In the genomic region with DNA sequence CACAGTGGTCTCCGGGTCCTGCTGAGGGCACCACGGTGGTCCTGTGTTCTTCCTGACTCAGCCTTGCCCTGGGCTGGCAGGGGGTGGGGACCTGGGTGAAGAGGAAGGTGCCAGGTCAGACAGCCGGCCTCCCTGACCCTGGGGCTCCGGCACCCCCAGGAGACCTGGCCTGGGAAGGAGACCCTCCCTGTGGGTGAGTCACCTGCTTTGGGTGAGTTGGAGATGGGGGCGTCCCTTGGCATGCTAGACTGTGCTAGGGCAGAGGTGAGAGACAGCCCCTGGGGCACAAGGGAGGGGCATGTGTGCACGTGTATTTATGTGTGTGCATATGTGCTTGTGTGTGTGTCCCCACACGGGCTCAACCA, we compare ENCODE assay signal across 11 cellular contexts. TPM values are rescaled to one million over a fixed set of nuclear protein-coding genes. Genes with fewer than 3 reads are reported as not detected.
A peak's percentile ranks its signal among the peaks of the same experiment; 100 is the strongest.
DNase-seq lines count a peak whose midpoint lies in the region; ATAC-seq and TF ChIP-seq lines count a peak whose summit lies in the region.
"Had no signal": no experiment of that assay in that cellular context is flagged by ENCODE, and none has a peak within 500 bp of the region (broad histone marks: within the 10 kb centered on the region; RNA-seq: fewer than 3 reads in every experiment).

No MANE protein-coding gene starts in this region.

- no peaks in the 10 kb centered on the region for H3K9me3 Mint-ChIP-seq in MCF 10A (ENCODE audit: unreplicated experiment)
- H3K9me3 Mint-ChIP-seq in activated naive CD4-positive, alpha-beta T cell treated with anti-CD3 and anti-CD28 coated beads, Interleukin-2, amount 50 U/mL, for 24 hours: no peaks in the 10 kb centered on the region

- H3K27ac Mint-ChIP-seq in MCF 10A (ENCODE audit: low read depth, unreplicated experiment): peak overlapping the region; percentile 81
- H3K27ac Mint-ChIP-seq in activated naive CD4-positive, alpha-beta T cell treated with anti-CD3 and anti-CD28 coated beads, Interleukin-2, amount 50 U/mL, for 24 hours: peak overlapping the region; percentile 95

- peak overlapping the region in 1 of 3 donors; percentile 49 for H3K4me3 ChIP-seq in breast epithelium
- H3K4me3 ChIP-seq in uterus: no peak overlapping the region
- no peak overlapping the region for H3K4me3 ChIP-seq in testis

- intact Hi-C loops in MCF 10A (cut with micrococcal nuclease): no loop called here
- intact Hi-C loops in breast epithelium (cut with DNase I; ENCODE audit: low total_unique reads): loop anchor here (5.0 kb wide), 1 partner anchor 871 kb away; no protein-coding TSS in a partner anchor
- intact Hi-C loops in uterus (cut with DNase I; ENCODE audit: low total_unique reads): no loop called here
- intact Hi-C loops in testis (cut with DNase I; ENCODE audit: low total_unique reads): loop anchor here (10.0 kb wide), 1 partner anchor 59 kb away; no protein-coding TSS in a partner anchor

- H3K27ac ChIP-seq in breast epithelium (peak overlapping the region in 1 of 2 donors; percentile 80), uterus (peak overlapping the region; percentile 22 to 23), testis (no peak overlapping the region)
- H3K27ac ChIP-seq: epithelial cell of prostate had no signal

- H3K27me3 ChIP-seq in breast epithelium (no peaks in the 10 kb centered on the region), uterus (no peaks in the 10 kb centered on the region), testis (no peaks in the 10 kb centered on the region)
- H3K27me3 ChIP-seq: BE2C had no signal

- TF ChIP-seq CTCF in MCF 10A (IDR thresholded peaks at IDR 0.05; ENCODE audit: unreplicated experiment): no peak
- no peak for TF ChIP-seq CTCF in breast epithelium (IDR thresholded peaks at IDR 0.05)
- no peak for TF ChIP-seq CTCF in omental fat pad (IDR thresholded peaks at IDR 0.05)
- no peak for TF ChIP-seq CTCF in uterus (IDR thresholded peaks at IDR 0.05)
- no peak for TF ChIP-seq CTCF in testis (IDR thresholded peaks at IDR 0.05)

- DNase-seq in MCF 10A (ENCODE audit: unreplicated experiment) (peak; percentile 77), breast epithelium (ENCODE audit: low spot score in 2 of 2) (no peak), omental fat pad (ENCODE audit: low spot score) (no peak), uterus (no peak), cortex of kidney (lab: John Stamatoyannopoulos, UW) (no peak), testis (no peak)
- DNase-seq: BE2C had no signal

- peaks cover 47% of the 10 kb centered on the region for H3K4me1 Mint-ChIP-seq in MCF 10A (ENCODE audit: insufficient read depth, unreplicated experiment)
- peaks cover 29% of the 10 kb centered on the region for H3K4me1 Mint-ChIP-seq in activated naive CD4-positive, alpha-beta T cell treated with anti-CD3 and anti-CD28 coated beads, Interleukin-2, amount 50 U/mL, for 24 hours

- no peaks in the 10 kb centered on the region for H3K36me3 ChIP-seq in breast epithelium
- no peaks in the 10 kb centered on the region for H3K36me3 ChIP-seq in uterus
- H3K36me3 ChIP-seq in testis (ENCODE audit: low read depth, missing control alignments): no peaks in the 10 kb centered on the region
- H3K36me3 ChIP-seq: BE2C had no signal

- H3K9me3 ChIP-seq in breast epithelium (no peaks in the 10 kb centered on the region), uterus (no peaks in the 10 kb centered on the region), testis (no peaks in the 10 kb centered on the region)
- H3K9me3 ChIP-seq: BE2C had no signal

- H3K27me3 Mint-ChIP-seq in MCF 10A (ENCODE audit: insufficient read depth, unreplicated experiment): no peaks in the 10 kb centered on the region
- H3K27me3 Mint-ChIP-seq in activated naive CD4-positive, alpha-beta T cell treated with anti-CD3 and anti-CD28 coated beads, Interleukin-2, amount 50 U/mL, for 24 hours: no peaks in the 10 kb centered on the region

- POLR2A ChIA-PET in MCF 10A (lab: Yijun Ruan, JAX): no interaction called here

- no peaks in the 10 kb centered on the region for H3K4me1 ChIP-seq in breast epithelium
- peaks cover 0 to 57% of the 10 kb centered on the region in 2 donors for H3K4me1 ChIP-seq in uterus
- peaks cover 32% of the 10 kb centered on the region for H3K4me1 ChIP-seq in testis
- H3K4me1 ChIP-seq: BE2C had no signal

- no peak for TF ChIP-seq POLR2A in breast epithelium (IDR thresholded peaks at IDR 0.05)
- no peak for TF ChIP-seq POLR2A in uterus (IDR thresholded peaks at IDR 0.05)
- TF ChIP-seq POLR2A in testis (IDR thresholded peaks at IDR 0.05): no peak

- WGBS in testis, 2 donors: 71 to 77% methylated on average over 4 to 7 of the region's 7 CpGs

- H3K36me3 Mint-ChIP-seq in MCF 10A (ENCODE audit: insufficient read depth, unreplicated experiment): no peaks in the 10 kb centered on the region
- no peaks in the 10 kb centered on the region for H3K36me3 Mint-ChIP-seq in activated naive CD4-positive, alpha-beta T cell treated with anti-CD3 and anti-CD28 coated beads, Interleukin-2, amount 50 U/mL, for 24 hours
- H3K36me3 Mint-ChIP-seq: naive thymus-derived CD4-positive, alpha-beta T cell had no signal

- H3K4me3 Mint-ChIP-seq in MCF 10A (ENCODE audit: unreplicated experiment): peak overlapping the region; percentile 46
- no peak overlapping the region for H3K4me3 Mint-ChIP-seq in activated naive CD4-positive, alpha-beta T cell treated with anti-CD3 and anti-CD28 coated beads, Interleukin-2, amount 50 U/mL, for 24 hours

- BruUV-seq in MCF 10A (replicated peaks; lab: Mats Ljungman, UMichigan): no TSS peak

- peak; percentile 31 for ATAC-seq in omental fat pad (ENCODE audit: low FRiP score)
- ATAC-seq in GM21360 (IDR thresholded peaks at IDR 0.05; ENCODE audit: unreplicated experiment): no peak
- ATAC-seq: naive thymus-derived CD4-positive, alpha-beta T cell had no signal

- CTCF ChIA-PET in MCF 10A (lab: Yijun Ruan, JAX): no interaction called here

RNA-seq across cellular contexts. Expression of gene SPSB1, which starts 23.4 kb away (rescaled TPM):
- total RNA-seq in MCF 10A (2022) (8.2 and 16.2 TPM in 2 replicates), breast epithelium (10 to 100 TPM; 30.6 to 52.5 (median 34.4) TPM), omental fat pad (100 to 1,000 TPM in 1 of 4 donors, 10 to 100 TPM in 3; 33.5 to 111 (median 76.3) TPM), uterus (10 to 100 TPM; 12.3 to 29.6 (median 20.7) TPM), testis (10 to 100 TPM; 30.0 to 37.9 TPM)
- 19.8 TPM for polyA plus RNA-seq in testis (ENCODE audit: insufficient read depth, low read depth, low replicate concordance)

Comparison
In these comparisons a context has a peak if more than half of its experiments do, and no peak if none do; other contexts are left out.
1. intact Hi-C loops: an anchor here in breast epithelium (5.0 kb wide) and testis (10.0 kb wide); none called in MCF 10A and uterus.
2. H3K27ac ChIP-seq: peak in uterus (2 of 2); none in testis (0 of 2).